38 cellular contexts compared by ENCODE assay signal in genomic region chrX:102669526-102669925, GRCh38.
"Had no signal": no experiment of that assay in that cellular context is flagged by ENCODE, and none has a peak within 500 bp of the region (broad histone marks: within the 10 kb centered on the region; RNA-seq: fewer than 3 reads in every experiment).

No MANE protein-coding gene starts in this region.

- H3K27me3 ChIP-seq: body of pancreas, cardiac muscle cell, colonic mucosa, esophagus muscularis mucosa, foreskin keratinocyte, gastrocnemius medialis, heart right ventricle had no signal

- H3K4me3 ChIP-seq: body of pancreas, breast epithelium, cardiac muscle cell, colonic mucosa, dorsolateral prefrontal cortex, esophagus muscularis mucosa, gastrocnemius medialis, heart right ventricle had no signal

- ATAC-seq: activated CD4-positive, CD25-positive, alpha-beta regulatory T cell treated with anti-CD3 and anti-CD28 coated beads, Interleukin-2, amount 50 U/mL, for 24 hours; activated CD8-positive, alpha-beta memory T cell treated with anti-CD3 and anti-CD28 coated beads, Interleukin-2, amount 10 ng/mL, durations not matched to agents 7 days and 5 days; activated CD8-positive, alpha-beta T cell treated with anti-CD3 and anti-CD28 coated beads for 36 hours; activated naive CD4-positive, alpha-beta T cell treated with anti-CD3 and anti-CD28 coated beads, Interleukin-2, amount 50 U/mL, for 72 hours; activated T-cell treated with anti-CD3 and anti-CD28 coated beads, Interleukin-2, amount 50 U/mL, for 72 hours; body of pancreas; foreskin keratinocyte; gastrocnemius medialis; heart right ventricle; T-helper 17 cell had no signal

- H3K27ac ChIP-seq: body of pancreas, breast epithelium, cardiac muscle cell, colonic mucosa, dorsolateral prefrontal cortex, esophagus muscularis mucosa, foreskin keratinocyte, gastrocnemius medialis, heart right ventricle, WERI-Rb-1 had no signal

- FAIRE-seq: astrocyte had no signal

- H3K9me3 ChIP-seq: body of pancreas, colonic mucosa, gastrocnemius medialis had no signal

- DNase-seq: activated B cell treated with CpG ODN at 0.5 μM for 24 hours; activated CD4-positive, alpha-beta T cell treated with anti-CD3 and anti-CD28 coated beads for 48 hours; activated CD4-positive, alpha-beta T cell treated with anti-CD3 and anti-CD28 coated beads, Interleukin-2, amount 50 U/mL, for 1 hour; activated CD4-positive, alpha-beta T cell treated with anti-CD3 and anti-CD28 coated beads, Interleukin-2, amount 50 U/mL, for 48 hours; activated CD8-positive, alpha-beta memory T cell treated with anti-CD3 and anti-CD28 coated beads, Interleukin-2, amount 10 ng/mL, durations not matched to agents 7 days and 5 days; activated CD8-positive, alpha-beta memory T cell treated with anti-CD3 and anti-CD28 coated beads, Interleukin-2, amount 50 U/mL, for 4 hours; activated CD8-positive, alpha-beta T cell treated with anti-CD3 and anti-CD28 coated beads for 36 hours; activated gamma-delta T cell; activated naive CD4-positive, alpha-beta T cell; activated naive CD4-positive, alpha-beta T cell treated with anti-CD3 and anti-CD28 coated beads, Interleukin-2, amount 10 ng/mL, durations not matched to agents 7 days and 5 days; activated naive CD8-positive, alpha-beta T cell treated with anti-CD3 and anti-CD28 coated beads, Interleukin-2, amount 10 ng/mL, durations not matched to agents 7 days and 5 days; activated T-cell treated with anti-CD3 and anti-CD28 coated beads for 4 hours; activated T-cell treated with anti-CD3 and anti-CD28 coated beads, Interleukin-2, amount 50 U/mL, for 24 hours; activated T-cell treated with anti-CD3 and anti-CD28 coated beads, Interleukin-2, amount 50 U/mL, for 72 hours; amniotic stem cell; anterior cingulate cortex; body of pancreas; central memory CD4-positive, alpha-beta T cell; cerebellar nuclear complex; colonic mucosa; dorsolateral prefrontal cortex; effector memory CD4-positive, alpha-beta T cell; endodermal cell; erythroblast; foreskin keratinocyte; gastrocnemius medialis; heart right ventricle; SW 1271; T-helper 1 cell; T-helper 17 cell; T1000; WERI-Rb-1 had no signal

- H3K4me1 ChIP-seq: breast epithelium, colonic mucosa, esophagus muscularis mucosa, foreskin keratinocyte, gastrocnemius medialis had no signal

- H3K36me3 ChIP-seq: breast epithelium, cardiac muscle cell, colonic mucosa, gastrocnemius medialis, WERI-Rb-1 had no signal
